Comparison of ENCODE assay signal across 20 cellular contexts in the genomic region with DNA sequence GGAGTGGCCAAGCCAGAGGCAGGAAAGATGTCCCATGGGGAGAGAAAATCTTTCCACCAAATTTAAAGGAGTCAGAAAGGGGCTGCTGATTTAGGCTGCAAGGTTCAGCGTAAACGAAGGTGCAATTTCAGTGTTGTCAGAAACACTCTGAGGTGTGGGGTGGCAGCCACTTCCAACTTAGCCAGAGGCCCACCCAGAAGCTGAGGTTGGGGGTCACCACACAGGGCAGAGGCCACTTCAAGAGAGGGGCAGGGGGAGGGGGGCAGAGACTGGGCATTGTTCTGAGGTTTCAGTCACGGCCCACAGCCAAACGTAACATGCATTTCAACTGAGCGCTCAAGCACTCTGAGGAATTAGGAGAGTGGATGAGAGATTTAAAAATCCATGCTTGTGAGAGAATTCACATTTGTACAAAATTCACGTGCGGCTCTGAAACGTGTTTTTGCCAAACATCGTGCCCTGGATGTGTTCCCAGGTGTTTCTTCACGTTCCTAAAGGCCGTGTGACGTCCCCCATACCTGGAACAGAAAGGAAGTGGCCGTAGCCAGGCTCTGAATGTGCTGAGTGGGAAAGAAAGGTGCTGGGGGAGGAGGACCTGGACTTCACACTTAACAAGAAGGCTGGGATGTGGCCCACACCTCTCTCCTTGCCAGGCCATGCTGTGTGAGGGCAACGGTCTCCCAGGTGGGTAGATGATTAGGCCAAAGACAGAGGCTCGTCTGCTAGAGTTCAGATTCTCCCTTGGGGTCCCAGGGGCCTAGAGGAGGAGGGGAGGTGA. TPM values are rescaled to one million over a fixed set of nuclear protein-coding genes. Genes with fewer than 3 reads are reported as not detected.
DNase-seq lines count a peak whose midpoint lies in the region; ATAC-seq and TF ChIP-seq lines count a peak whose summit lies in the region.
"Had no signal": no experiment of that assay in that cellular context is flagged by ENCODE, and none has a peak within 500 bp of the region (broad histone marks: within the 10 kb centered on the region; RNA-seq: fewer than 3 reads in every experiment).

No MANE protein-coding gene starts in this region.

- no peak overlapping the region for H3K27ac ChIP-seq in osteoblast (ENCODE audit: low read depth, low read length)
- no peak overlapping the region for H3K27ac ChIP-seq in stomach
- H3K27ac ChIP-seq: HL-60, SJSA1 had no signal

- peaks cover 3% of the 10 kb centered on the region for H3K9me3 Mint-ChIP-seq in glutamatergic neuron (ENCODE audit: unreplicated experiment)
- H3K9me3 Mint-ChIP-seq: CD8-positive, alpha-beta T cell had no signal

- TF ChIP-seq EP300 in stomach (IDR thresholded peaks at IDR 0.05) = no peak

- H3K4me3 ChIP-seq in osteoblast (ENCODE audit: insufficient read depth, low read length) (no peak overlapping the region), stomach (no peak overlapping the region)
- H3K4me3 ChIP-seq: K562, SJSA1 had no signal

- H2AFZ ChIP-seq in osteoblast (ENCODE audit: low read length) = no peak overlapping the region

- H3K9me3 ChIP-seq in osteoblast (ENCODE audit: low read depth, low read length) = no peaks in the 10 kb centered on the region
- H3K9me3 ChIP-seq in stomach = no peaks in the 10 kb centered on the region
- H3K9me3 ChIP-seq: SJSA1 had no signal

- H3K36me3 Mint-ChIP-seq in glutamatergic neuron (ENCODE audit: unreplicated experiment) = no peaks in the 10 kb centered on the region
- H3K36me3 Mint-ChIP-seq: CD8-positive, alpha-beta T cell had no signal

- no peaks in the 10 kb centered on the region for H3K79me2 ChIP-seq in osteoblast (ENCODE audit: insufficient read depth, low read length)

- 86 to 91% (median 90%) methylated on average over 15 of the region's 15 CpGs for WGBS in stomach, 5 donors

- H3K27ac Mint-ChIP-seq in glutamatergic neuron (ENCODE audit: unreplicated experiment) = no peak overlapping the region
- H3K27ac Mint-ChIP-seq: CD8-positive, alpha-beta T cell had no signal

- H3K4me1 ChIP-seq in osteoblast (ENCODE audit: insufficient read depth, low read length) (peaks cover 13% of the 10 kb centered on the region), stomach (peaks cover 15 to 22% (median 19%) of the 10 kb centered on the region in 4 donors)

- H3K27me3 ChIP-seq in osteoblast (ENCODE audit: insufficient read depth, low read length) (peaks cover 5% of the 10 kb centered on the region), stomach (peaks cover 7 to 45% (median 17%) of the 10 kb centered on the region in 3 donors)
- H3K27me3 ChIP-seq: SJSA1 had no signal

- in situ Hi-C loops in GM13976 (cut with MboI; ENCODE audit: low sequenced_read_pairs, unreplicated experiment) = no loop called here

- H3K27me3 Mint-ChIP-seq in glutamatergic neuron (ENCODE audit: unreplicated experiment) = peaks cover 3% of the 10 kb centered on the region

- no peak for TF ChIP-seq POLR2A in stomach (IDR thresholded peaks at IDR 0.05)

- ATAC-seq in HG03378 (IDR thresholded peaks at IDR 0.05; ENCODE audit: unreplicated experiment) = no peak
- no peak for ATAC-seq in GM18867 (IDR thresholded peaks at IDR 0.05; ENCODE audit: unreplicated experiment)
- ATAC-seq in GM19397 (IDR thresholded peaks at IDR 0.05; ENCODE audit: unreplicated experiment) = no peak
- ATAC-seq: CD8-positive, alpha-beta T cell; K562; PC-3 had no signal

- no peaks in the 10 kb centered on the region for H4K20me1 ChIP-seq in osteoblast (ENCODE audit: insufficient read depth, low read length)

- peak overlapping the region; percentile 1 for H3K4me3 Mint-ChIP-seq in glutamatergic neuron (ENCODE audit: unreplicated experiment)
- H3K4me3 Mint-ChIP-seq: CD8-positive, alpha-beta T cell had no signal

- TF ChIP-seq CTCF in GM13976 (IDR thresholded peaks at IDR 0.05; ENCODE audit: borderline replicate concordance, control extremely low read depth, extremely low read depth, insufficient read depth, missing control alignments) (no peak), glutamatergic neuron (IDR thresholded peaks at IDR 0.05; ENCODE audit: partially characterized antibody, unreplicated experiment) (no peak), osteoblast (IDR thresholded peaks at IDR 0.05; ENCODE audit: extremely low read depth, low read depth, low read length) (no peak), stomach (IDR thresholded peaks at IDR 0.05) (no peak)

- intact Hi-C loops in stomach (cut with DNase I; ENCODE audit: low total_unique reads) = no loop called here

- no peak overlapping the region for H3K4me2 ChIP-seq in osteoblast (ENCODE audit: insufficient read depth, low read length)

- no peaks in the 10 kb centered on the region for H3K36me3 ChIP-seq in osteoblast (ENCODE audit: insufficient read depth, low read length)
- H3K36me3 ChIP-seq in stomach = no peaks in the 10 kb centered on the region
- H3K36me3 ChIP-seq: SJSA1 had no signal

- DNase-seq in AG08396 (ENCODE audit: low spot score) = peak; percentile 3
- peak; percentile 31 for DNase-seq in GM13976 (ENCODE audit: low spot score)
- no peak for DNase-seq in glutamatergic neuron
- peak; percentile 86 for DNase-seq in osteoblast (ENCODE audit: insufficient read length, low spot score, missing footprints)
- no peak for DNase-seq in stomach
- DNase-seq: CD8-positive, alpha-beta T cell; DMS79 treated with DMSO at 0.1 percent for 48 hours; H9; MV-4-11; NCI-H1436 treated with DMSO at 0.1 percent for 48 hours; NCI-H2081; NCI-H510A; NCI-H82; PC-3 had no signal

- H3K4me1 Mint-ChIP-seq in glutamatergic neuron (ENCODE audit: low read depth, unreplicated experiment) = no peaks in the 10 kb centered on the region

RNA-seq across cellular contexts. Expression of gene BOK, which starts 19.5 kb away (rescaled TPM):
- total RNA-seq in glutamatergic neuron (ENCODE audit: unreplicated experiment) (13.8 TPM), osteoblast (33.3 and 41.3 TPM in 2 replicates), stomach (100 to 1,000 TPM in 1 of 5 donors, 10 to 100 TPM in 4; 13.0 to 112 (median 69.4) TPM)
- polyA plus RNA-seq in stomach = 10 to 100 TPM; 14.7 to 31.0 (median 21.6) TPM
- total RNA-seq: CD8-positive, alpha-beta T cell had no signal

RNA-seq across cellular contexts. Expression of gene STK25, which starts 30.6 kb away (rescaled TPM):
- total RNA-seq in glutamatergic neuron (ENCODE audit: unreplicated experiment) = 347 TPM
- total RNA-seq in osteoblast = 189 and 227 TPM in 2 replicates
- 100 to 1,000 TPM in 4 of 5 donors, 10 to 100 TPM in 1; 93.8 to 446 (median 240) TPM for total RNA-seq in stomach
- 100 to 1,000 TPM; 116 to 162 (median 120) TPM for polyA plus RNA-seq in stomach

Comparison
In these comparisons a context has a peak if more than half of its experiments do, and no peak if none do; other contexts are left out.
1. DNase-seq: peak in AG08396 (single experiment), GM13976 (single experiment) and osteoblast (single experiment); none in glutamatergic neuron (single experiment) and stomach (single experiment).